ENCODE assay signal across 26 cellular contexts in genomic region chr19:2422951-2423880, GRCh38. TPM values are rescaled to one million over a fixed set of nuclear protein-coding genes. Genes with fewer than 3 reads are reported as not detected.
DNase-seq lines count a peak whose midpoint lies in the region; ATAC-seq, FAIRE-seq and TF ChIP-seq lines count a peak whose summit lies in the region.
"Had no signal": no experiment of that assay in that cellular context is flagged by ENCODE, and none has a peak within 500 bp of the region (broad histone marks: within the 10 kb centered on the region; RNA-seq: fewer than 3 reads in every experiment).

No MANE protein-coding gene starts in this region.

- no TSS peak for BruUV-seq in K562 (replicated peaks; lab: Mats Ljungman, UMichigan)

- H3K36me3 ChIP-seq in K562 (ENCODE audit: control insufficient read depth, insufficient read depth, low read length): peaks cover 53% of the 10 kb centered on the region; the same call in 2 of the 3 replicates
- no peaks in the 10 kb centered on the region for H3K36me3 ChIP-seq in ovary

- H3K4me1 ChIP-seq in K562 (replicated peaks in 1 of 2; ENCODE audit: control insufficient read depth in 2 of 2, insufficient read depth in 2 of 2, low read length in 2 of 2) (peaks cover 11 to 55% of the 10 kb centered on the region in 2 experiments; a peak in 4 of 5 replicates), ovary (ENCODE audit: insufficient read depth) (peaks cover 26% of the 10 kb centered on the region)
- H3K4me1 ChIP-seq: foreskin keratinocyte had no signal

- H3K9me3 ChIP-seq in K562 (replicated peaks; ENCODE audit: control insufficient read depth, insufficient read depth, low read depth, low read length) (no peaks in the 10 kb centered on the region), ovary (no peaks in the 10 kb centered on the region)
- H3K9me3 ChIP-seq: left lung, upper lobe of right lung had no signal

- H3K27me3 ChIP-seq in HL-60 (ENCODE audit: insufficient read depth, poor library complexity, severe bottlenecking) (no peaks in the 10 kb centered on the region), K562 (ENCODE audit: control insufficient read depth in 2 of 2, insufficient read depth in 2 of 2, low read length in 2 of 2) (no peaks in the 10 kb centered on the region), ovary (no peaks in the 10 kb centered on the region)
- H3K27me3 ChIP-seq: foreskin keratinocyte, hepatocyte, left lung, upper lobe of right lung had no signal

- H3K27me3 Mint-ChIP-seq in activated CD8-positive, alpha-beta memory T cell treated with anti-CD3 and anti-CD28 coated beads, Interleukin-2, amount 10 ng/mL, durations not matched to agents 7 days and 5 days: no peaks in the 10 kb centered on the region
- H3K27me3 Mint-ChIP-seq: natural killer cell treated with Interleukin-12 subunit alpha and Interleukin-12 subunit beta and Interleukin-15 and Interleukin-18, amount 100 ng/mL, for 72 hours had no signal

- TF ChIP-seq POLR2A in K562 (conservative IDR thresholded peaks at IDR 0.05): peak; percentile 11; the same call in 1 of the 2 replicates
- no peak for TF ChIP-seq POLR2A in ovary (IDR thresholded peaks at IDR 0.05)

- no peak for ATAC-seq in K562
- ATAC-seq in activated CD8-positive, alpha-beta memory T cell treated with anti-CD3 and anti-CD28 coated beads, Interleukin-2, amount 10 ng/mL, durations not matched to agents 7 days and 5 days: no peak
- ATAC-seq in GM18907 (IDR thresholded peaks at IDR 0.05; ENCODE audit: unreplicated experiment): no peak
- ATAC-seq: foreskin keratinocyte; left lung; natural killer cell treated with Interleukin-12 subunit alpha and Interleukin-12 subunit beta and Interleukin-15 and Interleukin-18, amount 100 ng/mL, for 72 hours; upper lobe of right lung had no signal

- no peak overlapping the region for H3K27ac Mint-ChIP-seq in activated CD8-positive, alpha-beta memory T cell treated with anti-CD3 and anti-CD28 coated beads, Interleukin-2, amount 10 ng/mL, durations not matched to agents 7 days and 5 days
- H3K27ac Mint-ChIP-seq: immature natural killer cell; natural killer cell treated with Interleukin-12 subunit alpha and Interleukin-12 subunit beta and Interleukin-15 and Interleukin-18, amount 100 ng/mL, for 72 hours had no signal

- H4K20me1 ChIP-seq in K562 (replicated peaks; ENCODE audit: control insufficient read depth, insufficient read depth, low read length): peaks cover 10% of the 10 kb centered on the region; the same call in 1 of the 2 replicates

- H3K9me3 Mint-ChIP-seq in activated CD8-positive, alpha-beta memory T cell treated with anti-CD3 and anti-CD28 coated beads, Interleukin-2, amount 10 ng/mL, durations not matched to agents 7 days and 5 days (ENCODE audit: low read depth): no peaks in the 10 kb centered on the region
- H3K9me3 Mint-ChIP-seq: immature natural killer cell; natural killer cell treated with Interleukin-12 subunit alpha and Interleukin-12 subunit beta and Interleukin-15 and Interleukin-18, amount 100 ng/mL, for 72 hours had no signal

- no peak overlapping the region for H3K4me2 ChIP-seq in K562 (ENCODE audit: insufficient read depth, low read length)
- H3K4me2 ChIP-seq: hepatocyte had no signal

- H3K27ac ChIP-seq in HL-60 (replicated peaks): peak overlapping the region; percentile 98
- no peak overlapping the region for H3K27ac ChIP-seq in K562 (ENCODE audit: extremely low read depth, low read depth, low read length)
- H3K27ac ChIP-seq in ovary: peak overlapping the region in 1 of 2 donors; percentile 77
- H3K27ac ChIP-seq: foreskin keratinocyte, hepatocyte, left lung, upper lobe of right lung had no signal

- no peak overlapping the region for H3K4me3 Mint-ChIP-seq in activated CD8-positive, alpha-beta memory T cell treated with anti-CD3 and anti-CD28 coated beads, Interleukin-2, amount 10 ng/mL, durations not matched to agents 7 days and 5 days
- H3K4me3 Mint-ChIP-seq: immature natural killer cell; natural killer cell treated with Interleukin-12 subunit alpha and Interleukin-12 subunit beta and Interleukin-15 and Interleukin-18, amount 100 ng/mL, for 72 hours had no signal

- FAIRE-seq in K562 (lab: Jason Lieb, UNC): no peak

- H3K4me3 ChIP-seq in HL-60 (replicated peaks; ENCODE audit: insufficient read depth, low read length): no peak overlapping the region
- no peak overlapping the region for H3K4me3 ChIP-seq in K562
- no peak overlapping the region for H3K4me3 ChIP-seq in ovary
- H3K4me3 ChIP-seq: hepatocyte, left lung, upper lobe of right lung had no signal

- intact Hi-C loops in K562 (cut with micrococcal nuclease): no loop called here
- intact Hi-C loops in ovary (cut with DNase I): no loop called here

- H2AFZ ChIP-seq in K562 (ENCODE audit: low read depth, low read length): no peak overlapping the region
- H2AFZ ChIP-seq: hepatocyte had no signal

- H3K79me2 ChIP-seq in K562 (ENCODE audit: control insufficient read depth, insufficient read depth, low read length): peaks cover 43% of the 10 kb centered on the region

- no peak overlapping the region for H3K9ac ChIP-seq in K562 (ENCODE audit: insufficient read depth in 1 of 2, low read depth in 2 of 2, low read length in 2 of 2)

- POLR2A ChIA-PET in K562 (lab: Yijun Ruan, JAX): interaction anchor here (0.8 to 0.9 kb wide), 3 partner anchors 24 to 1583 kb away, joined by 3 to 4 read pairs (median 4); no protein-coding TSS in a partner anchor

- in situ Hi-C loops in K562 (cut with MboI): no loop called here

- 87% methylated on average over 14 of the region's 20 CpGs for WGBS in K562 (ENCODE audit: insufficient coverage, low coverage, missing lambda C conversion rate)
- WGBS in ovary, 3 donors: 22 to 38% (median 34%) methylated on average over 19 to 20 of the region's 20 CpGs

- CTCF ChIA-PET in K562 (lab: Yijun Ruan, JAX; ENCODE audit: low intra/inter-chr PET ratio): no interaction called here
- CTCF ChIA-PET in activated CD8-positive, alpha-beta memory T cell treated with anti-CD3 and anti-CD28 coated beads, Interleukin-2, amount 10 ng/mL, durations not matched to agents 7 days and 5 days (lab: Charles Lee): no interaction called here

- no peak for TF ChIP-seq RAD21 in K562 (CRISPR knock-in tag; conservative IDR thresholded peaks at IDR 0.05 in 1 of 2, IDR thresholded peaks at IDR 0.05 in 1 of 2)

- H3K4me1 Mint-ChIP-seq in activated CD8-positive, alpha-beta memory T cell treated with anti-CD3 and anti-CD28 coated beads, Interleukin-2, amount 10 ng/mL, durations not matched to agents 7 days and 5 days: peaks cover 12% of the 10 kb centered on the region

- H3K36me3 Mint-ChIP-seq in activated CD8-positive, alpha-beta memory T cell treated with anti-CD3 and anti-CD28 coated beads, Interleukin-2, amount 10 ng/mL, durations not matched to agents 7 days and 5 days: peaks cover 2% of the 10 kb centered on the region
- H3K36me3 Mint-ChIP-seq: immature natural killer cell; natural killer cell treated with Interleukin-12 subunit alpha and Interleukin-12 subunit beta and Interleukin-15 and Interleukin-18, amount 100 ng/mL, for 72 hours had no signal

- TF ChIP-seq EP300 in K562 (IDR thresholded peaks at IDR 0.05; ENCODE audit: low read length) (no peak), ovary (IDR thresholded peaks at IDR 0.05) (no peak)

- peak; percentile 47 to 71 for DNase-seq in NCI-H524 (lab: John Stamatoyannopoulos, UW)
- no peak for DNase-seq in NCI-H524 treated with DMSO at 0.1 percent for 48 hours (lab: John Stamatoyannopoulos, UW)
- DNase-seq in HL-60 (ENCODE audit: low read depth in 1 of 2, low spot score in 1 of 2): peak; percentile 45 to 94
- no peak for DNase-seq in K562 (ENCODE audit: extremely low read depth in 1 of 4, low spot score in 3 of 4)
- DNase-seq in ovary: peak; percentile 70 to 74 (median 73)
- DNase-seq in mesenteric fat pad (ENCODE audit: low spot score): no peak
- DNase-seq in activated CD8-positive, alpha-beta memory T cell treated with anti-CD3 and anti-CD28 coated beads, Interleukin-2, amount 10 ng/mL, durations not matched to agents 7 days and 5 days: no peak
- DNase-seq: 8988T; activated CD4-positive, alpha-beta T cell treated with anti-CD3 and anti-CD28 coated beads, Interleukin-2, amount 50 U/mL, for 4 hours; activated effector memory CD4-positive, alpha-beta T cell treated with anti-CD3 and anti-CD28 coated beads, Interleukin-2, amount 50 U/mL, for 16 hours; DMS53; effector CD8-positive, alpha-beta T cell; foreskin keratinocyte; GDM1; immature natural killer cell; midbrain; NCI-H2029 treated with DMSO at 0.1 percent for 48 hours; NCI-H345; NCI-H82; stimulated activated CD8-positive, alpha-beta memory T cell treated with anti-CD3 and anti-CD28 coated beads, Interleukin-4, amount 100 ng/mL, for 48 hours; T-helper 9 cell; upper lobe of right lung had no signal

- no peaks in the 10 kb centered on the region for H3K9me1 ChIP-seq in K562 (ENCODE audit: control insufficient read depth, insufficient read depth, low read length)

- TF ChIP-seq CTCF in HL-60 (IDR thresholded peaks at IDR 0.05; ENCODE audit: insufficient read depth, low read length) (no peak), K562 (IDR thresholded peaks at IDR 0.05 in 2 of 3, conservative IDR thresholded peaks at IDR 0.05 in 1 of 3; ENCODE audit: insufficient read depth in 2 of 3, low read depth in 1 of 3, low read length in 3 of 3) (no peak), ovary (IDR thresholded peaks at IDR 0.05) (no peak)

RNA-seq across cellular contexts. Expression of gene TIMM13, which starts 4.2 kb away (rescaled TPM):
- 33.4 and 83.5 TPM in 2 replicates for total RNA-seq in K562 (2011; cell fraction: chromatin; rRNA removed; ENCODE audit: low replicate concordance)
- total RNA-seq in K562 (2011; cell fraction: nucleolus; rRNA removed): 50.0 and 67.9 TPM in 2 replicates
- total RNA-seq in K562 (2011; cell fraction: nucleoplasm; rRNA removed): 30.1 and 33.7 TPM in 2 replicates
- total RNA-seq in K562 (2014; rRNA removed) (112 and 140 TPM in 2 replicates), K562 (2014; rRNA removed; fragmentation: Illumina TruSeq; extraction: Trizol) (13.8 and 18.7 TPM in 2 replicates), K562 (2015; rRNA removed; fragmentation: Illumina TruSeq; extraction: Trizol) (81.1 and 90.4 TPM in 2 replicates), K562 (2021) (215 and 235 TPM in 2 replicates), ovary (10 to 100 TPM; 19.3 to 72.3 (median 61.6) TPM), mesenteric fat pad (80.3 TPM)
- polyA plus RNA-seq in K562 (2011; rRNA removed) (35.0 and 50.3 TPM in 2 replicates), K562 (2014; fragmentation: Illumina TruSeq; extraction: Trizol) (20.3 and 68.0 TPM in 2 replicates), K562 (2014; fragmentation: Nextera tagmentation; extraction: Ambion mirVana) (10 to 100 TPM; 17.6 to 71.8 TPM), K562 (2014; rRNA removed) (105 and 132 TPM in 2 replicates), ovary (10 to 100 TPM in 1 of 2 donors, 1 to 10 TPM in 1; 2.7 to 46.1 TPM)
- polyA plus RNA-seq in K562 (2011; cell fraction: cytosol; rRNA removed): 77.5 and 236 TPM in 2 replicates
- polyA plus RNA-seq in K562 (2011; cell fraction: nucleus; rRNA removed): 41.8 and 63.1 TPM in 2 replicates
- polyA plus RNA-seq in K562 (2012): 83.8 and 112 TPM in 2 replicates
- 4.1 and 9.6 TPM in 2 replicates for polyA minus RNA-seq in K562 (2011; rRNA and poly(A)+ RNA removed)
- 27.2 and 34.0 TPM in 2 replicates for polyA minus RNA-seq in K562 (2011; cell fraction: cytosol; rRNA and poly(A)+ RNA removed)
- 18.0 and 20.1 TPM in 2 replicates for polyA minus RNA-seq in K562 (2011; cell fraction: nucleus; rRNA and poly(A)+ RNA removed)
- 10 to 100 TPM; 66.4 to 91.9 TPM for total RNA-seq in activated CD8-positive, alpha-beta memory T cell treated with anti-CD3 and anti-CD28 coated beads, Interleukin-2, amount 10 ng/mL, durations not matched to agents 7 days and 5 days

RNA-seq across cellular contexts. Expression of gene LMNB2, which starts 33.5 kb away (rescaled TPM):
- 40.1 and 85.1 TPM in 2 replicates for total RNA-seq in K562 (2011; cell fraction: chromatin; rRNA removed; ENCODE audit: low replicate concordance)
- 40.9 and 42.2 TPM in 2 replicates for total RNA-seq in K562 (2011; cell fraction: nucleolus; rRNA removed)
- total RNA-seq in K562 (2011; cell fraction: nucleoplasm; rRNA removed): 35.7 and 48.3 TPM in 2 replicates
- 133 and 141 TPM in 2 replicates for total RNA-seq in K562 (2014; rRNA removed)
- total RNA-seq in K562 (2014; rRNA removed; fragmentation: Illumina TruSeq; extraction: Trizol): 46.8 and 52.9 TPM in 2 replicates
- 105 and 106 TPM in 2 replicates for total RNA-seq in K562 (2015; rRNA removed; fragmentation: Illumina TruSeq; extraction: Trizol)
- total RNA-seq in K562 (2021): 98.3 and 123 TPM in 2 replicates
- polyA plus RNA-seq in K562 (2011; rRNA removed): 90.3 and 94.7 TPM in 2 replicates
- 191 and 212 TPM in 2 replicates for polyA plus RNA-seq in K562 (2011; cell fraction: cytosol; rRNA removed)
- polyA plus RNA-seq in K562 (2011; cell fraction: nucleus; rRNA removed): 59.1 and 76.5 TPM in 2 replicates
- polyA plus RNA-seq in K562 (2012): 58.8 and 94.2 TPM in 2 replicates
- polyA plus RNA-seq in K562 (2014; fragmentation: Illumina TruSeq; extraction: Trizol): 117 and 161 TPM in 2 replicates
- under 1 TPM; 0.48 to 0.71 TPM for polyA plus RNA-seq in K562 (2014; fragmentation: Nextera tagmentation; extraction: Ambion mirVana)
- 94.5 and 105 TPM in 2 replicates for polyA plus RNA-seq in K562 (2014; rRNA removed)
- 57.4 and 85.2 TPM in 2 replicates for polyA minus RNA-seq in K562 (2011; rRNA and poly(A)+ RNA removed)
- polyA minus RNA-seq in K562 (2011; cell fraction: cytosol; rRNA and poly(A)+ RNA removed): 48.5 and 69.4 TPM in 2 replicates
- polyA minus RNA-seq in K562 (2011; cell fraction: nucleus; rRNA and poly(A)+ RNA removed): 10.8 and 13.6 TPM in 2 replicates
- total RNA-seq in ovary: 10 to 100 TPM in 6 of 7 donors, 1 to 10 TPM in 1; 8.0 to 40.9 (median 25.6) TPM
- polyA plus RNA-seq in ovary: 10 to 100 TPM; 15.3 to 17.4 TPM
- 19.6 TPM for total RNA-seq in mesenteric fat pad
- total RNA-seq in activated CD8-positive, alpha-beta memory T cell treated with anti-CD3 and anti-CD28 coated beads, Interleukin-2, amount 10 ng/mL, durations not matched to agents 7 days and 5 days: 100 to 1,000 TPM; 123 to 128 TPM

RNA-seq across cellular contexts. Expression of gene GADD45B, which starts 52.7 kb away (rescaled TPM):
- 7.1 and 17.3 TPM in 2 replicates for total RNA-seq in K562 (2011; cell fraction: chromatin; rRNA removed; ENCODE audit: low replicate concordance)
- 18.6 and 27.0 TPM in 2 replicates for total RNA-seq in K562 (2011; cell fraction: nucleolus; rRNA removed)
- total RNA-seq in K562 (2011; cell fraction: nucleoplasm; rRNA removed): 12.8 and 19.0 TPM in 2 replicates
- total RNA-seq in K562 (2014; rRNA removed): 3.9 and 4.1 TPM in 2 replicates
- total RNA-seq in K562 (2014; rRNA removed; fragmentation: Illumina TruSeq; extraction: Trizol): 1.7 and 2.1 TPM in 2 replicates
- total RNA-seq in K562 (2015; rRNA removed; fragmentation: Illumina TruSeq; extraction: Trizol): 1.9 and 2.0 TPM in 2 replicates
- total RNA-seq in K562 (2021): 2.9 and 3.1 TPM in 2 replicates
- polyA plus RNA-seq in K562 (2011; rRNA removed): 2.7 and 4.7 TPM in 2 replicates
- 5.2 and 6.5 TPM in 2 replicates for polyA plus RNA-seq in K562 (2011; cell fraction: cytosol; rRNA removed)
- 8.7 and 19.6 TPM in 2 replicates for polyA plus RNA-seq in K562 (2011; cell fraction: nucleus; rRNA removed)
- polyA plus RNA-seq in K562 (2012): 2.9 and 8.2 TPM in 2 replicates
- polyA plus RNA-seq in K562 (2014; fragmentation: Illumina TruSeq; extraction: Trizol): 0.79 and 1.0 TPM in 2 replicates
- under 1 TPM; 0.06 to 0.18 TPM for polyA plus RNA-seq in K562 (2014; fragmentation: Nextera tagmentation; extraction: Ambion mirVana)
- 2.5 and 2.7 TPM in 2 replicates for polyA plus RNA-seq in K562 (2014; rRNA removed)
- 3.5 and 5.2 TPM in 2 replicates for polyA minus RNA-seq in K562 (2011; rRNA and poly(A)+ RNA removed)
- 4.3 and 18.2 TPM in 2 replicates for polyA minus RNA-seq in K562 (2011; cell fraction: cytosol; rRNA and poly(A)+ RNA removed)
- polyA minus RNA-seq in K562 (2011; cell fraction: nucleus; rRNA and poly(A)+ RNA removed): 17.8 and 31.2 TPM in 2 replicates
- 100 to 1,000 TPM in 2 of 7 donors, 10 to 100 TPM in 5; 47.0 to 414 (median 73.9) TPM for total RNA-seq in ovary
- polyA plus RNA-seq in ovary: 100 to 1,000 TPM in 1 of 2 donors, 10 to 100 TPM in 1; 17.8 to 120 TPM
- 365 TPM for total RNA-seq in mesenteric fat pad
- 10 to 100 TPM; 63.4 to 79.4 TPM for total RNA-seq in activated CD8-positive, alpha-beta memory T cell treated with anti-CD3 and anti-CD28 coated beads, Interleukin-2, amount 10 ng/mL, durations not matched to agents 7 days and 5 days

Comparison
In these comparisons a context has a peak if more than half of its experiments do, and no peak if none do; other contexts are left out.
1. DNase-seq: peak in NCI-H524 (2 of 2), HL-60 (2 of 2) and ovary (5 of 5); none in NCI-H524 treated with DMSO at 0.1 percent for 48 hours (single experiment), K562 (0 of 4), mesenteric fat pad (single experiment) and activated CD8-positive, alpha-beta memory T cell treated with anti-CD3 and anti-CD28 coated beads, Interleukin-2, amount 10 ng/mL, durations not matched to agents 7 days and 5 days (single experiment).